Comparison of ENCODE assay signal across 18 cellular contexts in the genomic region with DNA sequence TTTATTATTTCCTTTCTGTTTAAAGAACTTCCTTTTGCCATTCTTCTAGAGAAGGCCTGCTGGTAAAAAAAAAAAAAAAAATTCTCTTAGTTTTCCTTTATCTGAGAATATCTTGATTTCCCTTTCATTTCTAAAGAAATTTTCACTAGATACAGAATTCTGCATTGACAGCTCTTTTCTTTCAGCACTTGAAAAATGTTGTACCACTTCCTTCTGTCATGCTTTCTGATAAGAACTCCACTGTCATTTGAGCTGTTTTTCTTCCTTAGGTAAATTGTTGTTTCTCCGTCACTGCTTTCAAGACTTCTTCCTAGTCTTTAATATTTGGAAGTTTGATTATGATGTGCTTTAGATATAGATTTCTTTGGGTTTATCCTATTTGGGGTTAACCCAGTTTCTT.
A peak's percentile ranks its signal among the peaks of the same experiment; 100 is the strongest.
DNase-seq lines count a peak whose midpoint lies in the region; ATAC-seq, FAIRE-seq and TF ChIP-seq lines count a peak whose summit lies in the region.
"Had no signal": no experiment of that assay in that cellular context is flagged by ENCODE, and none has a peak within 500 bp of the region (broad histone marks: within the 10 kb centered on the region; RNA-seq: fewer than 3 reads in every experiment).

No MANE protein-coding gene starts in this region.

- in situ Hi-C loops in HAP-1 (cut with MboI; ENCODE audit: low sequenced_read_pairs) = no loop called here

- TF ChIP-seq CTCF in CD4-positive, alpha-beta T cell (IDR thresholded peaks at IDR 0.05) = no peak
- TF ChIP-seq CTCF in kidney (IDR thresholded peaks at IDR 0.05; ENCODE audit: borderline replicate concordance, extremely low read depth, insufficient read depth) = no peak

- H3K27me3 ChIP-seq in CD4-positive, alpha-beta T cell (ENCODE audit: control insufficient read depth, insufficient read depth, low read length) = no peaks in the 10 kb centered on the region
- H3K27me3 ChIP-seq in HAP-1 (ENCODE audit: low read depth) = peaks cover 6% of the 10 kb centered on the region
- H3K27me3 ChIP-seq: MG63 had no signal

- H3K27me3 Mint-ChIP-seq in activated CD4-positive, alpha-beta T cell treated with anti-CD3 and anti-CD28 coated beads, Interleukin-2, amount 10 ng/mL, durations not matched to agents 7 days and 5 days = no peaks in the 10 kb centered on the region
- no peaks in the 10 kb centered on the region for H3K27me3 Mint-ChIP-seq in CD4-positive, alpha-beta T cell
- H3K27me3 Mint-ChIP-seq in activated T-helper 1 cell treated with anti-CD3 and anti-CD28 coated beads, Interleukin-12 subunit alpha, Interleukin-12 subunit beta, Interleukin-2, Interleukin-4 antibody, amounts not matched to agents 30 ng/mL and 10 ng/mL and 1 ng/mL, durations not matched to agents 14 hours and 24 hours and 36 hours (ENCODE audit: insufficient read depth) = no peaks in the 10 kb centered on the region

- intact Hi-C loops in CD4-positive, alpha-beta T cell (cut with DNase I, micrococcal nuclease) = loop anchor here in 1 of 2 experiments (5.0 kb wide), 1 partner anchor 313 kb away; no protein-coding TSS in a partner anchor
- intact Hi-C loops in activated T-helper 1 cell treated with anti-CD3 and anti-CD28 coated beads, Interleukin-12 subunit alpha, Interleukin-12 subunit beta, Interleukin-2, Interleukin-4 antibody, amounts not matched to agents 30 ng/mL and 10 ng/mL and 1 ng/mL, durations not matched to agents 14 hours and 24 hours and 36 hours (cut with micrococcal nuclease) = no loop called here
- intact Hi-C loops in kidney (cut with DNase I) = no loop called here

- POLR2A ChIA-PET in activated CD4-positive, alpha-beta T cell treated with anti-CD3 and anti-CD28 coated beads, Interleukin-2, amount 10 ng/mL, durations not matched to agents 7 days and 5 days (lab: Charles Lee) = no interaction called here
- POLR2A ChIA-PET in CD4-positive, alpha-beta T cell (lab: Charles Lee) = interaction anchor here (0.6 to 1.4 kb wide), 4 partner anchors 96 to 1320 kb away, joined by 3 to 5 read pairs (median 3); a partner anchor contains a TSS

- H3K9me3 Mint-ChIP-seq in activated CD4-positive, alpha-beta T cell treated with anti-CD3 and anti-CD28 coated beads, Interleukin-2, amount 10 ng/mL, durations not matched to agents 7 days and 5 days = peaks cover 7% of the 10 kb centered on the region
- no peaks in the 10 kb centered on the region for H3K9me3 Mint-ChIP-seq in CD4-positive, alpha-beta T cell
- H3K9me3 Mint-ChIP-seq in activated T-helper 1 cell treated with anti-CD3 and anti-CD28 coated beads, Interleukin-12 subunit alpha, Interleukin-12 subunit beta, Interleukin-2, Interleukin-4 antibody, amounts not matched to agents 30 ng/mL and 10 ng/mL and 1 ng/mL, durations not matched to agents 14 hours and 24 hours and 36 hours = peaks cover 20% of the 10 kb centered on the region

- FAIRE-seq in kidney (lab: Jason Lieb, UNC) = peak; percentile 46

- H3K4me1 ChIP-seq in kidney (ENCODE audit: control insufficient read depth in 1 of 2, insufficient read depth in 1 of 2, low read depth in 1 of 2, low read length in 2 of 2) = no peaks in the 10 kb centered on the region
- H3K4me1 ChIP-seq in HAP-1 = no peaks in the 10 kb centered on the region

- no peaks in the 10 kb centered on the region for H3K36me3 ChIP-seq in kidney (ENCODE audit: control insufficient read depth in 1 of 2, insufficient read depth in 2 of 2, low read length in 2 of 2)
- no peaks in the 10 kb centered on the region for H3K36me3 ChIP-seq in HAP-1 (replicated peaks)
- H3K36me3 ChIP-seq: MG63 had no signal

- H3K4me3 ChIP-seq in kidney (ENCODE audit: low read length in 2 of 2) (no peak overlapping the region), HAP-1 (no peak overlapping the region)
- H3K4me3 ChIP-seq: MG63 had no signal

- peaks cover 7% of the 10 kb centered on the region for H3K36me3 Mint-ChIP-seq in activated CD4-positive, alpha-beta T cell treated with anti-CD3 and anti-CD28 coated beads, Interleukin-2, amount 10 ng/mL, durations not matched to agents 7 days and 5 days (ENCODE audit: low read depth)
- no peaks in the 10 kb centered on the region for H3K36me3 Mint-ChIP-seq in CD4-positive, alpha-beta T cell (ENCODE audit: low read depth)
- H3K36me3 Mint-ChIP-seq in activated T-helper 1 cell treated with anti-CD3 and anti-CD28 coated beads, Interleukin-12 subunit alpha, Interleukin-12 subunit beta, Interleukin-2, Interleukin-4 antibody, amounts not matched to agents 30 ng/mL and 10 ng/mL and 1 ng/mL, durations not matched to agents 14 hours and 24 hours and 36 hours (ENCODE audit: low read depth) = peaks cover 6% of the 10 kb centered on the region

- H3K9me3 ChIP-seq in CD4-positive, alpha-beta T cell (ENCODE audit: control insufficient read depth, low read length) = no peaks in the 10 kb centered on the region
- H3K9me3 ChIP-seq in kidney (ENCODE audit: control insufficient read depth in 1 of 2, low read length in 2 of 2) (no peaks in the 10 kb centered on the region), HAP-1 (no peaks in the 10 kb centered on the region)
- H3K9me3 ChIP-seq: MG63 had no signal

- ATAC-seq in CD4-positive, alpha-beta T cell (ENCODE audit: poor library complexity) = no peak
- ATAC-seq: PC-3 had no signal

- H3K27ac ChIP-seq in CD4-positive, alpha-beta T cell (ENCODE audit: low read depth, low read length) = no peak overlapping the region
- H3K27ac ChIP-seq in kidney (ENCODE audit: low read depth in 2 of 2, low read length in 2 of 2) = no peak overlapping the region
- H3K27ac ChIP-seq: C4-2B, RWPE1 had no signal

- H3K27ac Mint-ChIP-seq in activated CD4-positive, alpha-beta T cell treated with anti-CD3 and anti-CD28 coated beads, Interleukin-2, amount 10 ng/mL, durations not matched to agents 7 days and 5 days = peak overlapping the region; percentile 38
- H3K27ac Mint-ChIP-seq in CD4-positive, alpha-beta T cell = peak overlapping the region; percentile 46
- H3K27ac Mint-ChIP-seq in activated T-helper 1 cell treated with anti-CD3 and anti-CD28 coated beads, Interleukin-12 subunit alpha, Interleukin-12 subunit beta, Interleukin-2, Interleukin-4 antibody, amounts not matched to agents 30 ng/mL and 10 ng/mL and 1 ng/mL, durations not matched to agents 14 hours and 24 hours and 36 hours = peak overlapping the region; percentile 13

- CTCF ChIA-PET in activated CD4-positive, alpha-beta T cell treated with anti-CD3 and anti-CD28 coated beads, Interleukin-2, amount 10 ng/mL, durations not matched to agents 7 days and 5 days (lab: Charles Lee) = interaction anchor here (0.9 kb wide), 1 partner anchor 17 kb away, joined by 4 read pairs; no protein-coding TSS in a partner anchor
- CTCF ChIA-PET in CD4-positive, alpha-beta T cell (lab: Charles Lee) = interaction anchor here (0.7 kb wide), 1 partner anchor 88 kb away, joined by 3 read pairs; no protein-coding TSS in a partner anchor

- no peak for DNase-seq in activated CD4-positive, alpha-beta T cell treated with anti-CD3 and anti-CD28 coated beads, Interleukin-2, amount 10 ng/mL, durations not matched to agents 7 days and 5 days
- DNase-seq in activated CD4-positive, alpha-beta T cell treated with anti-CD3 and anti-CD28 coated beads, Interleukin-2, amount 50 U/mL, for 1 hour = no peak
- DNase-seq in CD4-positive, alpha-beta T cell = no peak
- no peak for DNase-seq in activated T-helper 1 cell treated with anti-CD3 and anti-CD28 coated beads, Interleukin-12 subunit alpha, Interleukin-12 subunit beta, Interleukin-2, Interleukin-4 antibody, amounts not matched to agents 30 ng/mL and 10 ng/mL and 1 ng/mL, durations not matched to agents 14 hours and 24 hours and 36 hours (ENCODE audit: low spot score)
- DNase-seq in kidney = no peak
- no peak for DNase-seq in HAP-1 (ENCODE audit: low spot score in 2 of 2)
- no peak for DNase-seq in stimulated activated CD4-positive, alpha-beta T cell treated with anti-CD3 and anti-CD28 coated beads, Interleukin-4, amount 100 ng/mL, for 1 hour
- DNase-seq: COR-L47, H7, MG63, NCI-H1092, NCI-H146, NCI-H2081, NCI-H510A, NCI-H82, PC-3 had no signal

- no peak overlapping the region for H3K4me3 Mint-ChIP-seq in activated CD4-positive, alpha-beta T cell treated with anti-CD3 and anti-CD28 coated beads, Interleukin-2, amount 10 ng/mL, durations not matched to agents 7 days and 5 days
- H3K4me3 Mint-ChIP-seq in CD4-positive, alpha-beta T cell = peak overlapping the region; percentile 2
- H3K4me3 Mint-ChIP-seq in activated T-helper 1 cell treated with anti-CD3 and anti-CD28 coated beads, Interleukin-12 subunit alpha, Interleukin-12 subunit beta, Interleukin-2, Interleukin-4 antibody, amounts not matched to agents 30 ng/mL and 10 ng/mL and 1 ng/mL, durations not matched to agents 14 hours and 24 hours and 36 hours = no peak overlapping the region

- peaks cover 11% of the 10 kb centered on the region for H3K4me1 Mint-ChIP-seq in activated CD4-positive, alpha-beta T cell treated with anti-CD3 and anti-CD28 coated beads, Interleukin-2, amount 10 ng/mL, durations not matched to agents 7 days and 5 days
- peaks cover 39% of the 10 kb centered on the region for H3K4me1 Mint-ChIP-seq in CD4-positive, alpha-beta T cell (ENCODE audit: low read depth)
- H3K4me1 Mint-ChIP-seq in activated T-helper 1 cell treated with anti-CD3 and anti-CD28 coated beads, Interleukin-12 subunit alpha, Interleukin-12 subunit beta, Interleukin-2, Interleukin-4 antibody, amounts not matched to agents 30 ng/mL and 10 ng/mL and 1 ng/mL, durations not matched to agents 14 hours and 24 hours and 36 hours (ENCODE audit: low read depth) = peaks cover 21% of the 10 kb centered on the region

- no peak overlapping the region for H3K9ac ChIP-seq in kidney (ENCODE audit: low read length in 2 of 2)
